27 cellular contexts compared by ENCODE assay signal in the genomic region with DNA sequence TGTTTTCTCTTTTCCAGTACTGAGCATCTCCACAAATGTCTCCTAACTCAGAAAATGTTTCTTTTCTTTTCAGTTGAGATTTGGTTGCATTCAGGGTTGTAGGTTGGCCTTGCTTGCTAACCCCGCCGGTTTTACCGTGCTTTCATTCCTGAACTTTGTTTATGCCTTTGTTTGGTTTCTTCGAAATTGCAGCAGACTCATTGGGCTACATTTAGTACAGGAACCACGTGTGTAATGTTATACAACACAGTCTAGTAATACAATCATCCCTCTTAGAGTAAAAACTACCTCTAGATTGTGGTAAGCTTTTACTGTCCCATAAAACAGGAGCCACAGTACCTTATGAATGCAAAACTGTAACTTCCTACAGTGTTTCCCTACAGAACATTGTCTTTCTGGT. TPM values are rescaled to one million over a fixed set of nuclear protein-coding genes. Genes with fewer than 3 reads are reported as not detected.
"Had no signal": no experiment of that assay in that cellular context is flagged by ENCODE, and none has a peak within 500 bp of the region (broad histone marks: within the 10 kb centered on the region; RNA-seq: fewer than 3 reads in every experiment).

No MANE protein-coding gene starts in this region.

- H3K27ac ChIP-seq: heart left ventricle, testis had no signal

- DNase-seq: activated CD4-positive, alpha-beta T cell treated with anti-CD3 and anti-CD28 coated beads, Interleukin-2, amount 50 U/mL, for 4 hours; activated CD8-positive, alpha-beta memory T cell treated with anti-CD3 and anti-CD28 coated beads for 24 hours; activated CD8-positive, alpha-beta memory T cell treated with anti-CD3 and anti-CD28 coated beads, Interleukin-2, amount 50 U/mL, for 4 hours; activated naive CD4-positive, alpha-beta T cell; activated T-cell treated with anti-CD3 and anti-CD28 coated beads, Interleukin-2, amount 50 U/mL, for 24 hours; erythroblast; heart left ventricle; naive B cell; occipital lobe; retina; sigmoid colon; stimulated activated CD4-positive, alpha-beta T cell treated with anti-CD3 and anti-CD28 coated beads, Interleukin-2, amount 100 ng/mL, for 48 hours; stimulated activated CD8-positive, alpha-beta memory T cell treated with anti-CD3 and anti-CD28 coated beads, Interleukin-4, amount 100 ng/mL, for 48 hours; stimulated activated naive CD4-positive, alpha-beta T cell; T-helper 9 cell; testis; trophoblast cell; uterus had no signal

- H3K4me3 Mint-ChIP-seq: activated naive CD8-positive, alpha-beta T cell; activated T-cell treated with anti-CD3 and anti-CD28 coated beads, Interleukin-2, amount 50 U/mL, for 24 hours; activated T-helper 17 cell treated with anti-CD3 and anti-CD28 coated beads, Interleukin-2, amount 50 U/mL, for 72 hours; naive B cell; neural crest cell; WTC11 had no signal

- H3K4me1 Mint-ChIP-seq: WTC11 had no signal

- H3K27me3 ChIP-seq: heart left ventricle, sigmoid colon, testis, uterus had no signal

- H3K27ac Mint-ChIP-seq: activated T-cell treated with anti-CD3 and anti-CD28 coated beads, Interleukin-2, amount 50 U/mL, for 24 hours; activated T-helper 17 cell treated with anti-CD3 and anti-CD28 coated beads, Interleukin-2, amount 50 U/mL, for 72 hours had no signal

- H3K9me3 Mint-ChIP-seq: activated T-cell treated with anti-CD3 and anti-CD28 coated beads, Interleukin-2, amount 50 U/mL, for 24 hours; activated T-helper 17 cell treated with anti-CD3 and anti-CD28 coated beads, Interleukin-2, amount 50 U/mL, for 72 hours; naive B cell; neural crest cell; WTC11 had no signal

- ATAC-seq: activated T-helper 17 cell treated with anti-CD3 and anti-CD28 coated beads, Interleukin-2, amount 50 U/mL, for 72 hours; heart left ventricle; WTC11 had no signal

- H3K4me3 ChIP-seq: heart left ventricle, sigmoid colon, testis, uterus had no signal

- H3K36me3 ChIP-seq: uterus had no signal

- H3K9me3 ChIP-seq: heart left ventricle, sigmoid colon, testis, uterus had no signal

- H3K4me1 ChIP-seq: testis, uterus had no signal

RNA-seq across cellular contexts. Expression of a gene that starts 57.9 kb away (rescaled TPM):
- total RNA-seq: activated T-helper 17 cell treated with anti-CD3 and anti-CD28 coated beads, Interleukin-2, amount 50 U/mL, for 72 hours; astrocyte; cerebellum; liver; neural crest cell; occipital lobe; posterior vena cava; sigmoid colon; T-helper 1 cell treated with Interleukin-12 subunit alpha and Interleukin-12 subunit beta and Interleukin-4 antibody, amounts not matched to agents 30 ng/mL and 1 ng/mL, for 36 hours; uterus; WTC11 had no signal
- polyA plus RNA-seq: heart left ventricle, liver had no signal
